ENCODE assay signal across 8 cellular contexts in the genomic region with DNA sequence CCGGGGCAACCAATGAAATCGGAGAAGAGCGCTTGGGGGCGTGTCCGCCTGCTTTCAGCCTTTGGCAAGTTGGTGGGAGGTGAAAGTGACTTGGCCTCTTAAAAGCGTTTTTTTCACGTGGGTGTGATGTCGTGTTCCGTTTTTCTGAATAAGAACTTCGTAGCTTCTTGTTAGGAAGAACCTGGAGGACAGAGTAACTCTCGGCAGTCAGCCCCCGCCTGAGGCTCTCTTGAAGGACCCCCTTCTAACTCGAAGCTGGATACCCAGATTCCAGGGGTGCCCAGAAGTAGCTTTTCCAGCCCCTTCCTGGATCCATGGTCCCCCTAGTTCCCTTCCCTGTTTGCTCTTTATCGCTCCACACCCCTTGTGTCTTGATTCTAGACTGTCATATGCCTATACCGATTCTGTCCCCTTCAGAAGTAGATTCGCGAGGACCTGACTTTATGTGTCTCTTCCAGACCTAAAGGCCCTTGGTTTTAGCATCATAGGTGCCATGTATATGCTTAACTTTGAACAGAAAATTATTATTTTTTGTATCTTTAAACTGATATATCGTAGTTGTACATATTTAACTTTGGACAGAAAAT. TPM values are rescaled to one million over a fixed set of nuclear protein-coding genes. Genes with fewer than 3 reads are reported as not detected.
DNase-seq lines count a peak whose midpoint lies in the region; ATAC-seq and TF ChIP-seq lines count a peak whose summit lies in the region.

No MANE protein-coding gene starts in this region.

- peak overlapping the region; percentile 90 for H3K27ac ChIP-seq in CD4-positive, alpha-beta T cell (ENCODE audit: low read depth, low read length)
- H3K27ac ChIP-seq in colonic mucosa: peak overlapping the region; percentile 86

- H3K79me2 ChIP-seq in Loucy (ENCODE audit: insufficient read depth, low read length): peaks cover 37% of the 10 kb centered on the region

- H3K4me2 ChIP-seq in Loucy (ENCODE audit: low read depth, low read length, poor library complexity, severe bottlenecking): peak overlapping the region; percentile 92

- peak overlapping the region; percentile 77 for H3K27ac Mint-ChIP-seq in CD4-positive, alpha-beta T cell

- no peak for DNase-seq in CD4-positive, alpha-beta T cell
- DNase-seq in colonic mucosa (no peak), NCI-H69 (lab: John Stamatoyannopoulos, UW) (no peak), SKM-1 treated with dmso at 0.1 percent for 144 hours (lab: John Stamatoyannopoulos, UW; ENCODE audit: unreplicated experiment) (no peak), AML-193 (lab: John Stamatoyannopoulos, UW) (no peak), SIG-M5 (lab: John Stamatoyannopoulos, UW) (no peak)

- CTCF ChIA-PET in CD4-positive, alpha-beta T cell (lab: Charles Lee): interaction anchor here (0.7 to 2.8 kb wide), 4 partner anchors 60 to 445 kb away, joined by 3 to 9 read pairs (median 6); no protein-coding TSS in a partner anchor

- H3K4me3 ChIP-seq in Loucy (ENCODE audit: low read length, poor library complexity, severe bottlenecking) (peak overlapping the region; percentile 78), colonic mucosa (peak overlapping the region; percentile 36), mucosa of stomach (ENCODE audit: low read length) (no peak overlapping the region)

- peaks cover 45% of the 10 kb centered on the region for H3K4me1 ChIP-seq in Loucy (ENCODE audit: insufficient read depth, low read length, poor library complexity, severe bottlenecking)
- H3K4me1 ChIP-seq in colonic mucosa: peaks cover 24% of the 10 kb centered on the region
- H3K4me1 ChIP-seq in mucosa of stomach (ENCODE audit: control insufficient read depth, insufficient read depth, low read length): peaks cover 22% of the 10 kb centered on the region

- no peaks in the 10 kb centered on the region for H3K9me3 ChIP-seq in CD4-positive, alpha-beta T cell (ENCODE audit: control insufficient read depth, low read length)
- H3K9me3 ChIP-seq in Loucy (ENCODE audit: insufficient read depth, low read depth, low read length) (no peaks in the 10 kb centered on the region), colonic mucosa (no peaks in the 10 kb centered on the region), mucosa of stomach (ENCODE audit: control insufficient read depth, low read length) (no peaks in the 10 kb centered on the region)

- peak overlapping the region; percentile 82 for H3K4me3 Mint-ChIP-seq in CD4-positive, alpha-beta T cell

- peaks cover 44% of the 10 kb centered on the region for H3K4me1 Mint-ChIP-seq in CD4-positive, alpha-beta T cell (ENCODE audit: low read depth)

- H3F3A ChIP-seq in Loucy (ENCODE audit: low read depth): no peaks in the 10 kb centered on the region

- no peaks in the 10 kb centered on the region for H3K9me3 Mint-ChIP-seq in CD4-positive, alpha-beta T cell

- H3K36me3 ChIP-seq in Loucy (ENCODE audit: insufficient read depth, low read length) (no peaks in the 10 kb centered on the region), colonic mucosa (no peaks in the 10 kb centered on the region), mucosa of stomach (ENCODE audit: control insufficient read depth, insufficient read depth, low read length) (no peaks in the 10 kb centered on the region)

- peak overlapping the region; percentile 81 for H2AFZ ChIP-seq in Loucy (ENCODE audit: low read length)

- no peaks in the 10 kb centered on the region for H3K9me2 ChIP-seq in Loucy (replicated peaks; ENCODE audit: low read depth, low read length)

- H3K27me3 ChIP-seq in CD4-positive, alpha-beta T cell (ENCODE audit: control insufficient read depth, insufficient read depth, low read length): no peaks in the 10 kb centered on the region
- H3K27me3 ChIP-seq in Loucy (ENCODE audit: insufficient read depth, low read length, poor library complexity, severe bottlenecking) (no peaks in the 10 kb centered on the region), colonic mucosa (no peaks in the 10 kb centered on the region), mucosa of stomach (ENCODE audit: control insufficient read depth, insufficient read depth, low read length) (no peaks in the 10 kb centered on the region)

- intact Hi-C loops in CD4-positive, alpha-beta T cell (cut with DNase I, micrococcal nuclease): loop anchor here (1.0 to 10.0 kb wide), 6 partner anchors 53 to 1042 kb away; a partner anchor contains a TSS
- intact Hi-C loops in colonic mucosa (cut with DNase I): loop anchor here (10.0 kb wide), 1 partner anchor 52 kb away; no protein-coding TSS in a partner anchor

- peaks cover 28% of the 10 kb centered on the region for H3K36me3 Mint-ChIP-seq in CD4-positive, alpha-beta T cell (ENCODE audit: low read depth)

- POLR2A ChIA-PET in CD4-positive, alpha-beta T cell (lab: Charles Lee): interaction anchor here (0.6 to 3.8 kb wide), 25 partner anchors 13 to 1813 kb away, joined by 3 to 130 read pairs (median 8); a partner anchor contains a TSS

- H3K9ac ChIP-seq in Loucy (ENCODE audit: low read depth, low read length, poor library complexity, severe bottlenecking) (peak overlapping the region; percentile 73), colonic mucosa (ENCODE audit: low read depth in 2 of 2, low read length in 2 of 2) (peak overlapping the region; percentile 80 to 85), mucosa of stomach (ENCODE audit: low read length) (peak overlapping the region; percentile 87)

- H3K27me3 Mint-ChIP-seq in CD4-positive, alpha-beta T cell: no peaks in the 10 kb centered on the region

- H4K20me1 ChIP-seq in Loucy (ENCODE audit: insufficient read depth, low read length, poor library complexity, severe bottlenecking): peaks cover 36% of the 10 kb centered on the region

- no peak for ATAC-seq in CD4-positive, alpha-beta T cell (ENCODE audit: poor library complexity)

- TF ChIP-seq CTCF in CD4-positive, alpha-beta T cell (IDR thresholded peaks at IDR 0.05): no peak
- TF ChIP-seq CTCF in Loucy (conservative IDR thresholded peaks at IDR 0.05; ENCODE audit: low read length) (no peak), colonic mucosa (IDR thresholded peaks at IDR 0.05) (no peak)

RNA-seq across cellular contexts. Expression of a gene that starts 0.9 kb away (rescaled TPM):
- 10 to 100 TPM; 54.9 to 58.2 TPM for total RNA-seq in CD4-positive, alpha-beta T cell
- total RNA-seq in colonic mucosa: 10 to 100 TPM; 57.1 to 64.7 TPM

RNA-seq across cellular contexts. Expression of a gene that starts 52.3 kb away (rescaled TPM):
- 10 to 100 TPM; 51.8 to 55.2 TPM for total RNA-seq in CD4-positive, alpha-beta T cell
- 10 to 100 TPM; 43.3 to 47.3 TPM for total RNA-seq in colonic mucosa
